2 cellular contexts compared by ENCODE assay signal in genomic region chr5:24791326-24791725, GRCh38.
TF ChIP-seq lines count a peak whose summit lies in the region.

No MANE protein-coding gene starts in this region.

TF ChIP-seq in SK-N-SH, 30 proteins besides CTCF, POLR2A, EP300 and RAD21 (continued from another document):
- TF ChIP-seq, protein P1, sequence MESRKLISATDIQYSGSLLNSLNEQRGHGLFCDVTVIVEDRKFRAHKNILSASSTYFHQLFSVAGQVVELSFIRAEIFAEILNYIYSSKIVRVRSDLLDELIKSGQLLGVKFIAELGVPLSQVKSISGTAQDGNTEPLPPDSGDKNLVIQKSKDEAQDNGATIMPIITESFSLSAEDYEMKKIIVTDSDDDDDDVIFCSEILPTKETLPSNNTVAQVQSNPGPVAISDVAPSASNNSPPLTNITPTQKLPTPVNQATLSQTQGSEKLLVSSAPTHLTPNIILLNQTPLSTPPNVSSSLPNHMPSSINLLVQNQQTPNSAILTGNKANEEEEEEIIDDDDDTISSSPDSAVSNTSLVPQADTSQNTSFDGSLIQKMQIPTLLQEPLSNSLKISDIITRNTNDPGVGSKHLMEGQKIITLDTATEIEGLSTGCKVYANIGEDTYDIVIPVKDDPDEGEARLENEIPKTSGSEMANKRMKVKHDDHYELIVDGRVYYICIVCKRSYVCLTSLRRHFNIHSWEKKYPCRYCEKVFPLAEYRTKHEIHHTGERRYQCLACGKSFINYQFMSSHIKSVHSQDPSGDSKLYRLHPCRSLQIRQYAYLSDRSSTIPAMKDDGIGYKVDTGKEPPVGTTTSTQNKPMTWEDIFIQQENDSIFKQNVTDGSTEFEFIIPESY (IDR thresholded peaks at IDR 0.05; ENCODE audit: borderline replicate concordance, low read depth) = no peak
- TF ChIP-seq GABPA (IDR thresholded peaks at IDR 0.05; ENCODE audit: low read depth) (no peak), RCOR1 (IDR thresholded peaks at IDR 0.05; ENCODE audit: low read length) (no peak), FOXJ3 (CRISPR knock-in tag; IDR thresholded peaks at IDR 0.05) (no peak), TCF12 (IDR thresholded peaks at IDR 0.05) (no peak), GATA2 (CRISPR knock-in tag; IDR thresholded peaks at IDR 0.05) (no peak), JUND (IDR thresholded peaks at IDR 0.05) (no peak), RFX5 (IDR thresholded peaks at IDR 0.05; ENCODE audit: low read length) (no peak), POLR2AphosphoS5 (IDR thresholded peaks at IDR 0.05; ENCODE audit: low read depth, low read length) (no peak), PBX3 (IDR thresholded peaks at IDR 0.05) (no peak), TAF1 (IDR thresholded peaks at IDR 0.05; ENCODE audit: borderline replicate concordance, low read depth, low read length) (no peak), FOXM1 (IDR thresholded peaks at IDR 0.05; ENCODE audit: low read depth) (no peak), REST (IDR thresholded peaks at IDR 0.05; ENCODE audit: low read depth, low read length) (no peak), MEF2A (IDR thresholded peaks at IDR 0.05; ENCODE audit: borderline replicate concordance, low read depth) (no peak), USF1 (IDR thresholded peaks at IDR 0.05; ENCODE audit: borderline replicate concordance, low read depth) (no peak)
- TF ChIP-seq, protein P2, sequence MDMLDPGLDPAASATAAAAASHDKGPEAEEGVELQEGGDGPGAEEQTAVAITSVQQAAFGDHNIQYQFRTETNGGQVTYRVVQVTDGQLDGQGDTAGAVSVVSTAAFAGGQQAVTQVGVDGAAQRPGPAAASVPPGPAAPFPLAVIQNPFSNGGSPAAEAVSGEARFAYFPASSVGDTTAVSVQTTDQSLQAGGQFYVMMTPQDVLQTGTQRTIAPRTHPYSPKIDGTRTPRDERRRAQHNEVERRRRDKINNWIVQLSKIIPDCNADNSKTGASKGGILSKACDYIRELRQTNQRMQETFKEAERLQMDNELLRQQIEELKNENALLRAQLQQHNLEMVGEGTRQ (IDR thresholded peaks at IDR 0.05; ENCODE audit: borderline replicate concordance, low read depth, low read length) = no peak
- TF ChIP-seq, protein P3, sequence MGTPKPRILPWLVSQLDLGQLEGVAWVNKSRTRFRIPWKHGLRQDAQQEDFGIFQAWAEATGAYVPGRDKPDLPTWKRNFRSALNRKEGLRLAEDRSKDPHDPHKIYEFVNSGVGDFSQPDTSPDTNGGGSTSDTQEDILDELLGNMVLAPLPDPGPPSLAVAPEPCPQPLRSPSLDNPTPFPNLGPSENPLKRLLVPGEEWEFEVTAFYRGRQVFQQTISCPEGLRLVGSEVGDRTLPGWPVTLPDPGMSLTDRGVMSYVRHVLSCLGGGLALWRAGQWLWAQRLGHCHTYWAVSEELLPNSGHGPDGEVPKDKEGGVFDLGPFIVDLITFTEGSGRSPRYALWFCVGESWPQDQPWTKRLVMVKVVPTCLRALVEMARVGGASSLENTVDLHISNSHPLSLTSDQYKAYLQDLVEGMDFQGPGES (IDR thresholded peaks at IDR 0.05; ENCODE audit: low read depth, low read length) = no peak

TF ChIP-seq in SK-N-SH treated with all-trans-retinoic acid at 6 μM for 48 hours, 23 proteins besides CTCF, POLR2A, EP300 and RAD21 (continued from another document):
- TF ChIP-seq, protein P4, sequence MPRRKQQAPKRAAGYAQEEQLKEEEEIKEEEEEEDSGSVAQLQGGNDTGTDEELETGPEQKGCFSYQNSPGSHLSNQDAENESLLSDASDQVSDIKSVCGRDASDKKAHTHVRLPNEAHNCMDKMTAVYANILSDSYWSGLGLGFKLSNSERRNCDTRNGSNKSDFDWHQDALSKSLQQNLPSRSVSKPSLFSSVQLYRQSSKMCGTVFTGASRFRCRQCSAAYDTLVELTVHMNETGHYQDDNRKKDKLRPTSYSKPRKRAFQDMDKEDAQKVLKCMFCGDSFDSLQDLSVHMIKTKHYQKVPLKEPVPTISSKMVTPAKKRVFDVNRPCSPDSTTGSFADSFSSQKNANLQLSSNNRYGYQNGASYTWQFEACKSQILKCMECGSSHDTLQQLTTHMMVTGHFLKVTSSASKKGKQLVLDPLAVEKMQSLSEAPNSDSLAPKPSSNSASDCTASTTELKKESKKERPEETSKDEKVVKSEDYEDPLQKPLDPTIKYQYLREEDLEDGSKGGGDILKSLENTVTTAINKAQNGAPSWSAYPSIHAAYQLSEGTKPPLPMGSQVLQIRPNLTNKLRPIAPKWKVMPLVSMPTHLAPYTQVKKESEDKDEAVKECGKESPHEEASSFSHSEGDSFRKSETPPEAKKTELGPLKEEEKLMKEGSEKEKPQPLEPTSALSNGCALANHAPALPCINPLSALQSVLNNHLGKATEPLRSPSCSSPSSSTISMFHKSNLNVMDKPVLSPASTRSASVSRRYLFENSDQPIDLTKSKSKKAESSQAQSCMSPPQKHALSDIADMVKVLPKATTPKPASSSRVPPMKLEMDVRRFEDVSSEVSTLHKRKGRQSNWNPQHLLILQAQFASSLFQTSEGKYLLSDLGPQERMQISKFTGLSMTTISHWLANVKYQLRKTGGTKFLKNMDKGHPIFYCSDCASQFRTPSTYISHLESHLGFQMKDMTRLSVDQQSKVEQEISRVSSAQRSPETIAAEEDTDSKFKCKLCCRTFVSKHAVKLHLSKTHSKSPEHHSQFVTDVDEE (CRISPR knock-in tag; IDR thresholded peaks at IDR 0.05) = no peak
